In the genomic region with DNA sequence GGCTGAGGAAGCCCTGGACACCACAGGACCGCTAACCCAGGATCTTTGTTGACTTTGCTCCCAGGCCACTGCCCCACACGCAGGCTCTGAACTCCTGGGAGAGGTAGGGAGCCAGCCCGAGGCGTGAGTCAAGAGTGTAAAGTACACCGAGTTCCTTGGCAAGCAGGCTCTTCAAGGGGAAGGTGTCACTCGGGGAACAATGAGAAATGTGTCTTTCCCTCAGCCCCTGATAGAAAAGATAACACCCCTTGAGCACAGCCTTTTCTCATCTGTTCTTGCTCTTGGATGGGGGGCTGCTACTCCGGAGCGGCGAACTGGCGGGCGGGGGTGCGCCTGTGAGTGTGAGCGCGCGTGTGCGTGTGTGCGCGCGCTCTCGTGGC, we compare ENCODE assay signal across 19 cellular contexts. TPM values are rescaled to one million over a fixed set of nuclear protein-coding genes. Genes with fewer than 3 reads are reported as not detected.
DNase-seq lines count a peak whose midpoint lies in the region; ATAC-seq and TF ChIP-seq lines count a peak whose summit lies in the region.
"Had no signal": no experiment of that assay in that cellular context is flagged by ENCODE, and none has a peak within 500 bp of the region (broad histone marks: within the 10 kb centered on the region; RNA-seq: fewer than 3 reads in every experiment).

No MANE protein-coding gene starts in this region.

- H3K4me1 Mint-ChIP-seq in activated T-helper 1 cell treated with anti-CD3 and anti-CD28 coated beads, Interleukin-12 subunit alpha, Interleukin-12 subunit beta, Interleukin-2, Interleukin-4 antibody, amounts not matched to agents 30 ng/mL and 10 ng/mL and 1 ng/mL, durations not matched to agents 14 hours and 24 hours and 36 hours (ENCODE audit: low read depth): no peaks in the 10 kb centered on the region
- peaks cover 20% of the 10 kb centered on the region for H3K4me1 Mint-ChIP-seq in CD4-positive, alpha-beta T cell (ENCODE audit: low read depth)
- H3K4me1 Mint-ChIP-seq: B cell had no signal

- H3K27ac Mint-ChIP-seq in activated T-helper 1 cell treated with anti-CD3 and anti-CD28 coated beads, Interleukin-12 subunit alpha, Interleukin-12 subunit beta, Interleukin-2, Interleukin-4 antibody, amounts not matched to agents 30 ng/mL and 10 ng/mL and 1 ng/mL, durations not matched to agents 14 hours and 24 hours and 36 hours: no peak overlapping the region
- H3K27ac Mint-ChIP-seq in CD4-positive, alpha-beta T cell: no peak overlapping the region
- H3K27ac Mint-ChIP-seq: activated T-helper 2 cell treated with anti-CD3 and anti-CD28 coated beads, Interferon-gamma antibody, Interleukin-2, Interleukin-4, amounts not matched to agents 10 μg/mL and 5 μg/mL and 100 μg/mL, durations not matched to agents 14 hours and 24 hours and 36 hours; B cell had no signal

- H3K27me3 ChIP-seq in HUES6 (ENCODE audit: control insufficient read depth, insufficient read depth, low read length) (peaks cover 99% of the 10 kb centered on the region), body of pancreas (no peaks in the 10 kb centered on the region), stomach (peaks cover 4 to 98% (median 22%) of the 10 kb centered on the region in 3 donors)
- peaks cover 49% of the 10 kb centered on the region for H3K27me3 ChIP-seq in CD4-positive, alpha-beta T cell (ENCODE audit: control insufficient read depth, insufficient read depth, low read length)

- H3K9me3 ChIP-seq in HUES6 (ENCODE audit: control insufficient read depth, insufficient read depth, low read depth, low read length) (no peaks in the 10 kb centered on the region), body of pancreas (no peaks in the 10 kb centered on the region), stomach (no peaks in the 10 kb centered on the region)
- no peaks in the 10 kb centered on the region for H3K9me3 ChIP-seq in CD4-positive, alpha-beta T cell (ENCODE audit: control insufficient read depth, low read length)

- CTCF ChIA-PET in CD4-positive, alpha-beta T cell (lab: Charles Lee): no interaction called here

- H3K36me3 ChIP-seq in HUES6 (ENCODE audit: control insufficient read depth, insufficient read depth, low read length): no peaks in the 10 kb centered on the region
- H3K36me3 ChIP-seq in body of pancreas (replicated peaks in 1 of 2; ENCODE audit: insufficient read depth in 1 of 2, low read depth in 2 of 2): no peaks in the 10 kb centered on the region
- H3K36me3 ChIP-seq in stomach: no peaks in the 10 kb centered on the region

- ATAC-seq in body of pancreas (peak; percentile 84), GM19324 (IDR thresholded peaks at IDR 0.05; ENCODE audit: low FRiP score, unreplicated experiment) (no peak), HG03565 (IDR thresholded peaks at IDR 0.05; ENCODE audit: unreplicated experiment) (no peak)
- no peak for ATAC-seq in CD4-positive, alpha-beta T cell (ENCODE audit: poor library complexity)
- ATAC-seq: HepG2, left cardiac atrium had no signal

- no peaks in the 10 kb centered on the region for H3K36me3 Mint-ChIP-seq in activated T-helper 1 cell treated with anti-CD3 and anti-CD28 coated beads, Interleukin-12 subunit alpha, Interleukin-12 subunit beta, Interleukin-2, Interleukin-4 antibody, amounts not matched to agents 30 ng/mL and 10 ng/mL and 1 ng/mL, durations not matched to agents 14 hours and 24 hours and 36 hours (ENCODE audit: low read depth)
- H3K36me3 Mint-ChIP-seq in CD4-positive, alpha-beta T cell (ENCODE audit: low read depth): no peaks in the 10 kb centered on the region

- no peaks in the 10 kb centered on the region for H3K4me1 ChIP-seq in HUES6 (ENCODE audit: control insufficient read depth, insufficient read depth, low read length)
- H3K4me1 ChIP-seq in body of pancreas: peaks cover 16% of the 10 kb centered on the region
- peaks cover 0 to 13% (median 10%) of the 10 kb centered on the region in 4 donors for H3K4me1 ChIP-seq in stomach

- H3K4me3 ChIP-seq in HUES6 (ENCODE audit: low read depth, low read length) (peak overlapping the region; percentile 46), body of pancreas (no peak overlapping the region), stomach (peak overlapping the region in 3 of 4 donors; percentile 1 to 32 (median 18))

- no peak for TF ChIP-seq EP300 in stomach (IDR thresholded peaks at IDR 0.05)

- no peaks in the 10 kb centered on the region for H3K9me3 Mint-ChIP-seq in activated T-helper 1 cell treated with anti-CD3 and anti-CD28 coated beads, Interleukin-12 subunit alpha, Interleukin-12 subunit beta, Interleukin-2, Interleukin-4 antibody, amounts not matched to agents 30 ng/mL and 10 ng/mL and 1 ng/mL, durations not matched to agents 14 hours and 24 hours and 36 hours
- no peaks in the 10 kb centered on the region for H3K9me3 Mint-ChIP-seq in CD4-positive, alpha-beta T cell
- H3K9me3 Mint-ChIP-seq: activated T-helper 2 cell treated with anti-CD3 and anti-CD28 coated beads, Interferon-gamma antibody, Interleukin-2, Interleukin-4, amounts not matched to agents 10 μg/mL and 5 μg/mL and 100 μg/mL, durations not matched to agents 14 hours and 24 hours and 36 hours had no signal

- H3K27ac ChIP-seq in HUES6 (ENCODE audit: low read depth, low read length) (no peak overlapping the region), body of pancreas (peak overlapping the region in 2 of 4 donors; percentile 45 to 60), stomach (no peak overlapping the region)
- H3K27ac ChIP-seq in CD4-positive, alpha-beta T cell (ENCODE audit: low read depth, low read length): no peak overlapping the region

- TF ChIP-seq CTCF in body of pancreas (IDR thresholded peaks at IDR 0.05): no peak
- no peak for TF ChIP-seq CTCF in stomach (IDR thresholded peaks at IDR 0.05)
- TF ChIP-seq CTCF in CD4-positive, alpha-beta T cell (IDR thresholded peaks at IDR 0.05): no peak

- TF ChIP-seq POLR2A in body of pancreas (IDR thresholded peaks at IDR 0.05) (peak in 1 of 3 donors; percentile 22), stomach (IDR thresholded peaks at IDR 0.05) (no peak)

- intact Hi-C loops in body of pancreas (cut with DNase I): no loop called here
- intact Hi-C loops in stomach (cut with DNase I; ENCODE audit: low total_unique reads): no loop called here
- intact Hi-C loops in activated T-helper 1 cell treated with anti-CD3 and anti-CD28 coated beads, Interleukin-12 subunit alpha, Interleukin-12 subunit beta, Interleukin-2, Interleukin-4 antibody, amounts not matched to agents 30 ng/mL and 10 ng/mL and 1 ng/mL, durations not matched to agents 14 hours and 24 hours and 36 hours (cut with micrococcal nuclease): no loop called here
- intact Hi-C loops in CD4-positive, alpha-beta T cell (cut with DNase I, micrococcal nuclease): no loop called here

- no peak overlapping the region for H3K9ac ChIP-seq in HUES6 (ENCODE audit: low read length)

- H3K4me3 Mint-ChIP-seq in activated T-helper 1 cell treated with anti-CD3 and anti-CD28 coated beads, Interleukin-12 subunit alpha, Interleukin-12 subunit beta, Interleukin-2, Interleukin-4 antibody, amounts not matched to agents 30 ng/mL and 10 ng/mL and 1 ng/mL, durations not matched to agents 14 hours and 24 hours and 36 hours: no peak overlapping the region
- no peak overlapping the region for H3K4me3 Mint-ChIP-seq in CD4-positive, alpha-beta T cell
- H3K4me3 Mint-ChIP-seq: B cell had no signal

- H3K27me3 Mint-ChIP-seq in activated T-helper 1 cell treated with anti-CD3 and anti-CD28 coated beads, Interleukin-12 subunit alpha, Interleukin-12 subunit beta, Interleukin-2, Interleukin-4 antibody, amounts not matched to agents 30 ng/mL and 10 ng/mL and 1 ng/mL, durations not matched to agents 14 hours and 24 hours and 36 hours (ENCODE audit: insufficient read depth): peaks cover 58% of the 10 kb centered on the region
- peaks cover 61% of the 10 kb centered on the region for H3K27me3 Mint-ChIP-seq in CD4-positive, alpha-beta T cell

- WGBS in body of pancreas, 2 donors: 1 to 3% methylated on average over 20 of the region's 20 CpGs
- 2 to 10% (median 5%) methylated on average over 16 to 20 of the region's 20 CpGs for WGBS in stomach, 5 donors

- DNase-seq in body of pancreas (peak; percentile 44 to 72 (median 64)), iPS-NIHi11 (ENCODE audit: low spot score) (peak; percentile 22), stomach (no peak)
- no peak for DNase-seq in activated T-helper 1 cell treated with anti-CD3 and anti-CD28 coated beads, Interleukin-12 subunit alpha, Interleukin-12 subunit beta, Interleukin-2, Interleukin-4 antibody, amounts not matched to agents 30 ng/mL and 10 ng/mL and 1 ng/mL, durations not matched to agents 14 hours and 24 hours and 36 hours (ENCODE audit: low spot score)
- no peak for DNase-seq in CD4-positive, alpha-beta T cell
- DNase-seq: DMS79, head of caudate nucleus, left cardiac atrium, MM.1S, NCI-H2029 treated with DMSO at 0.1 percent for 48 hours, NCI-H774 had no signal

- POLR2A ChIA-PET in CD4-positive, alpha-beta T cell (lab: Charles Lee): no interaction called here

RNA-seq across cellular contexts. Expression of a gene that starts 0.5 kb away (rescaled TPM):
- total RNA-seq in body of pancreas (1 to 10 TPM; 4.7 to 9.9 TPM), stomach (10 to 100 TPM in 1 of 5 donors, 1 to 10 TPM in 2, not detected in 2; 2.0 to 20.0 (median 2.3) TPM)
- polyA plus RNA-seq in stomach: 1 to 10 TPM in 1 of 3 donors, not detected in 2; 6.4 TPM
- total RNA-seq in activated T-helper 1 cell treated with anti-CD3 and anti-CD28 coated beads, Interleukin-12 subunit alpha, Interleukin-12 subunit beta, Interleukin-2, Interleukin-4 antibody, amounts not matched to agents 30 ng/mL and 10 ng/mL and 1 ng/mL, durations not matched to agents 14 hours and 24 hours and 36 hours: not detected in 2 replicates
- 1 to 10 TPM; 1.0 to 1.4 TPM for total RNA-seq in CD4-positive, alpha-beta T cell
- total RNA-seq: activated T-helper 2 cell treated with anti-CD3 and anti-CD28 coated beads, Interferon-gamma antibody, Interleukin-2, Interleukin-4, amounts not matched to agents 10 μg/mL and 5 μg/mL and 100 μg/mL, durations not matched to agents 14 hours and 24 hours and 36 hours; B cell; epithelial cell of proximal tubule; HepG2; left cardiac atrium; myocyte had no signal
- polyA plus RNA-seq: HepG2 had no signal

Comparison
In these comparisons a context has a peak if more than half of its experiments do, and no peak if none do; other contexts are left out.
1. H3K4me3 ChIP-seq: peak in HUES6 (single experiment) and stomach (3 of 4); none in body of pancreas (0 of 2).
2. DNase-seq: peak in body of pancreas (4 of 4) and iPS-NIHi11 (single experiment); none in stomach (single experiment), activated T-helper 1 cell treated with anti-CD3 and anti-CD28 coated beads, Interleukin-12 subunit alpha, Interleukin-12 subunit beta, Interleukin-2, Interleukin-4 antibody, amounts not matched to agents 30 ng/mL and 10 ng/mL and 1 ng/mL, durations not matched to agents 14 hours and 24 hours and 36 hours (single experiment) and CD4-positive, alpha-beta T cell (0 of 10).